8 cellular contexts compared by ENCODE assay signal in the genomic region with DNA sequence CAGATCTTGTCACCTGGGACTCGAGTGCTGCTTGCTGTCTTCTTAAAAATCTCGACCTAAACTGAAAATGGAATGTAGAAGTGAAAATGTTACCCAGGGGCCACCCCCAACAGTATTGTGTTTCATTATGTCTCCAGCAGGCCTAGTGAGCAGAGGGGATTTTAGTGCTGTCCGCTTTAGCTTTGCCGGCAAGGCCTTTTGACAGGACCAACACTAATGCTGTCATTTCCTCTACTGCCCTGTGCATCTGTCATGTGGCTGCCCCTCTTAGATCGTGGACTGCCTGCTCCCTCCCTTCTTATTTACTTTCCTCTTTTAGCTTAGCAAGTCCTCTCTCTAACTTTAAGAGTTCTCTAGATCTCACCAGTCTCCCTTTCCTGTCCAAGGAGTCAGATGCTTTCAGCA.
DNase-seq lines count a peak whose midpoint lies in the region; ATAC-seq and TF ChIP-seq lines count a peak whose summit lies in the region.

No MANE protein-coding gene starts in this region.

- H3K79me2 ChIP-seq in Karpas-422 (ENCODE audit: low read length) (no peaks in the 10 kb centered on the region), osteoblast (ENCODE audit: insufficient read depth, low read length) (no peaks in the 10 kb centered on the region)

- H3K9me3 Mint-ChIP-seq in activated CD4-positive, alpha-beta T cell treated with anti-CD3 and anti-CD28 coated beads for 36 hours (ENCODE audit: low read depth): no peaks in the 10 kb centered on the region

- H2AFZ ChIP-seq in Karpas-422 (ENCODE audit: low read length) (peak overlapping the region; percentile 19; the same call in 1 of the 2 replicates), osteoblast (ENCODE audit: low read length) (peak overlapping the region; percentile 67)

- no peak overlapping the region for H3K4me3 Mint-ChIP-seq in activated CD4-positive, alpha-beta T cell treated with anti-CD3 and anti-CD28 coated beads for 36 hours

- no peak for TF ChIP-seq POLR2A in right lobe of liver (IDR thresholded peaks at IDR 0.05)

- WGBS in right lobe of liver (ENCODE audit: insufficient coverage, low coverage, low lambda C conversion rate, missing lambda C conversion rate): 42% methylated on average over 5 of the region's 5 CpGs

- no peaks in the 10 kb centered on the region for H3K36me3 Mint-ChIP-seq in activated CD4-positive, alpha-beta T cell treated with anti-CD3 and anti-CD28 coated beads for 36 hours (ENCODE audit: low read depth)

- H3K27me3 Mint-ChIP-seq in activated CD4-positive, alpha-beta T cell treated with anti-CD3 and anti-CD28 coated beads for 36 hours: no peaks in the 10 kb centered on the region

- peak overlapping the region; percentile 59 for H3K4me2 ChIP-seq in Karpas-422 (ENCODE audit: low read depth, low read length, poor library complexity, severe bottlenecking)
- no peak overlapping the region for H3K4me2 ChIP-seq in osteoblast (ENCODE audit: insufficient read depth, low read length)

- H3K4me3 ChIP-seq in Karpas-422 (ENCODE audit: low read length) (peak overlapping the region; percentile 20; the same call in 1 of the 2 replicates), osteoblast (ENCODE audit: insufficient read depth, low read length) (no peak overlapping the region), right lobe of liver (no peak overlapping the region)

- ATAC-seq in GM19023 (IDR thresholded peaks at IDR 0.05; ENCODE audit: unreplicated experiment) (peak; percentile 100), HG02623 (IDR thresholded peaks at IDR 0.05; ENCODE audit: unreplicated experiment) (peak; percentile 99), right lobe of liver (no peak)
- no peak for ATAC-seq in activated CD4-positive, alpha-beta T cell treated with anti-CD3 and anti-CD28 coated beads for 36 hours

- no peaks in the 10 kb centered on the region for H4K20me1 ChIP-seq in Karpas-422 (ENCODE audit: insufficient read depth, low read depth, low read length)
- H4K20me1 ChIP-seq in osteoblast (ENCODE audit: insufficient read depth, low read length): no peaks in the 10 kb centered on the region

- no peaks in the 10 kb centered on the region for H3K9me2 ChIP-seq in Karpas-422 (replicated peaks; ENCODE audit: insufficient read depth, low read length)

- TF ChIP-seq CTCF in osteoblast (IDR thresholded peaks at IDR 0.05; ENCODE audit: extremely low read depth, low read depth, low read length) (no peak), right lobe of liver (IDR thresholded peaks at IDR 0.05) (no peak)

- H3K36me3 ChIP-seq in Karpas-422 (ENCODE audit: insufficient read depth, low read length) (no peaks in the 10 kb centered on the region), osteoblast (ENCODE audit: insufficient read depth, low read length) (no peaks in the 10 kb centered on the region), right lobe of liver (no peaks in the 10 kb centered on the region)

- no peaks in the 10 kb centered on the region for H3K27me3 ChIP-seq in Karpas-422 (ENCODE audit: low read length)
- no peaks in the 10 kb centered on the region for H3K27me3 ChIP-seq in osteoblast (ENCODE audit: insufficient read depth, low read length)
- no peaks in the 10 kb centered on the region for H3K27me3 ChIP-seq in right lobe of liver

- POLR2A ChIA-PET in activated CD4-positive, alpha-beta T cell treated with anti-CD3 and anti-CD28 coated beads for 36 hours (lab: Charles Lee): interaction anchor here (0.5 kb wide), 1 partner anchor 291 kb away, joined by 3 read pairs; no protein-coding TSS in a partner anchor

- peak overlapping the region; percentile 27 for H3K9ac ChIP-seq in Karpas-422 (ENCODE audit: low read length)

- H3K27ac ChIP-seq in Karpas-422 (ENCODE audit: low read length) (peak overlapping the region; percentile 79), osteoblast (ENCODE audit: low read depth, low read length) (no peak overlapping the region), right lobe of liver (no peak overlapping the region)

- H3K4me1 ChIP-seq in Karpas-422 (ENCODE audit: low read length) (peaks cover 27% of the 10 kb centered on the region), osteoblast (ENCODE audit: insufficient read depth, low read length) (no peaks in the 10 kb centered on the region), right lobe of liver (no peaks in the 10 kb centered on the region)

- H3K4me1 Mint-ChIP-seq in activated CD4-positive, alpha-beta T cell treated with anti-CD3 and anti-CD28 coated beads for 36 hours: no peaks in the 10 kb centered on the region

- DNase-seq in Karpas-422: peak; percentile 83
- DNase-seq in osteoblast (ENCODE audit: insufficient read length, low spot score, missing footprints): no peak
- no peak for DNase-seq in right lobe of liver
- DNase-seq in activated CD4-positive, alpha-beta T cell treated with anti-CD3 and anti-CD28 coated beads for 1 hour: no peak
- no peak for DNase-seq in activated CD4-positive, alpha-beta T cell treated with anti-CD3 and anti-CD28 coated beads for 36 hours
- DNase-seq in NCI-H226: no peak

- H3K27ac Mint-ChIP-seq in activated CD4-positive, alpha-beta T cell treated with anti-CD3 and anti-CD28 coated beads for 36 hours: no peak overlapping the region

- CTCF ChIA-PET in activated CD4-positive, alpha-beta T cell treated with anti-CD3 and anti-CD28 coated beads for 36 hours (lab: Charles Lee): no interaction called here

- intact Hi-C loops in right lobe of liver (cut with DNase I): no loop called here
- intact Hi-C loops in activated CD4-positive, alpha-beta T cell treated with anti-CD3 and anti-CD28 coated beads for 36 hours (cut with DNase I, micrococcal nuclease): no loop called here

- no peaks in the 10 kb centered on the region for H3K9me3 ChIP-seq in Karpas-422 (ENCODE audit: low read length)
- no peaks in the 10 kb centered on the region for H3K9me3 ChIP-seq in osteoblast (ENCODE audit: low read depth, low read length)
- no peaks in the 10 kb centered on the region for H3K9me3 ChIP-seq in right lobe of liver

Comparison
In these comparisons a context has a peak if more than half of its experiments do, and no peak if none do; other contexts are left out.
1. ATAC-seq: peak in GM19023 (single experiment) and HG02623 (single experiment); none in right lobe of liver (0 of 4) and activated CD4-positive, alpha-beta T cell treated with anti-CD3 and anti-CD28 coated beads for 36 hours (single experiment).